Comparison of ENCODE assay signal across 10 cellular contexts in genomic region chr21:16308269-16308668, GRCh38.
DNase-seq lines count a peak whose midpoint lies in the region; ATAC-seq and TF ChIP-seq lines count a peak whose summit lies in the region.
"Had no signal": no experiment of that assay in that cellular context is flagged by ENCODE, and none has a peak within 500 bp of the region (broad histone marks: within the 10 kb centered on the region; RNA-seq: fewer than 3 reads in every experiment).

No MANE protein-coding gene starts in this region.

- no peak overlapping the region for H3K4me3 Mint-ChIP-seq in CD8-positive, alpha-beta memory T cell
- no peak overlapping the region for H3K4me3 Mint-ChIP-seq in immature natural killer cell
- no peak overlapping the region for H3K4me3 Mint-ChIP-seq in effector memory CD8-positive, alpha-beta T cell

- H3K36me3 Mint-ChIP-seq in CD8-positive, alpha-beta memory T cell: no peaks in the 10 kb centered on the region
- H3K36me3 Mint-ChIP-seq in immature natural killer cell: no peaks in the 10 kb centered on the region
- H3K36me3 Mint-ChIP-seq in effector memory CD8-positive, alpha-beta T cell (ENCODE audit: insufficient read depth): no peaks in the 10 kb centered on the region

- no peak for TF ChIP-seq EP300 in sigmoid colon (IDR thresholded peaks at IDR 0.05)

- no peak for TF ChIP-seq CTCF in sigmoid colon (IDR thresholded peaks at IDR 0.05)

- TF ChIP-seq POLR2A in sigmoid colon (IDR thresholded peaks at IDR 0.05): no peak

- peaks cover 0 to 2% (median 0%) of the 10 kb centered on the region in 5 donors for H3K9me3 Mint-ChIP-seq in CD8-positive, alpha-beta memory T cell
- H3K9me3 Mint-ChIP-seq in immature natural killer cell: peaks cover 0 to 13% (median 7%) of the 10 kb centered on the region in 6 donors
- peaks cover 0 to 5% of the 10 kb centered on the region in 2 donors for H3K9me3 Mint-ChIP-seq in effector memory CD8-positive, alpha-beta T cell

- H3K4me1 ChIP-seq in sigmoid colon: peaks cover 0 to 3% (median 0%) of the 10 kb centered on the region in 4 donors
- H3K4me1 ChIP-seq in CD8-positive, alpha-beta memory T cell (ENCODE audit: insufficient read depth, low read length): no peaks in the 10 kb centered on the region
- H3K4me1 ChIP-seq: SJSA1 had no signal

- no peak overlapping the region for H3K27ac Mint-ChIP-seq in CD8-positive, alpha-beta memory T cell
- no peak overlapping the region for H3K27ac Mint-ChIP-seq in immature natural killer cell
- no peak overlapping the region for H3K27ac Mint-ChIP-seq in effector memory CD8-positive, alpha-beta T cell

- no peak for DNase-seq in MG63
- DNase-seq in sigmoid colon: no peak
- DNase-seq in CD8-positive, alpha-beta memory T cell: no peak
- no peak for DNase-seq in immature natural killer cell
- no peak for DNase-seq in NCI-H748 treated with DMSO at 0.1 percent for 48 hours (lab: John Stamatoyannopoulos, UW)
- no peak for DNase-seq in effector memory CD8-positive, alpha-beta T cell
- DNase-seq: effector memory CD4-positive, alpha-beta T cell had no signal

- 10 to 37% methylated on average over 1 of the region's 1 CpG for WGBS in sigmoid colon, 2 donors

- CTCF ChIA-PET in CD8-positive, alpha-beta memory T cell (lab: Charles Lee): no interaction called here

- H3K27me3 ChIP-seq in MG63 (no peaks in the 10 kb centered on the region), sigmoid colon (no peaks in the 10 kb centered on the region)
- H3K27me3 ChIP-seq in CD8-positive, alpha-beta memory T cell (ENCODE audit: insufficient read depth, low read length, poor library complexity, severe bottlenecking): no peaks in the 10 kb centered on the region

- H3K27ac ChIP-seq in sigmoid colon: peak overlapping the region; percentile 12 to 60 (median 50)
- no peak overlapping the region for H3K27ac ChIP-seq in CD8-positive, alpha-beta memory T cell (ENCODE audit: low read depth, low read length)
- H3K27ac ChIP-seq: SJSA1 had no signal

- H3K4me3 ChIP-seq in MG63 (peak overlapping the region; percentile 39), sigmoid colon (peak overlapping the region in 3 of 4 donors; percentile 0 to 32 (median 28))
- no peak overlapping the region for H3K4me3 ChIP-seq in CD8-positive, alpha-beta memory T cell (ENCODE audit: low read length)
- H3K4me3 ChIP-seq: SJSA1 had no signal

- H3K27me3 Mint-ChIP-seq in CD8-positive, alpha-beta memory T cell: no peaks in the 10 kb centered on the region
- no peaks in the 10 kb centered on the region for H3K27me3 Mint-ChIP-seq in immature natural killer cell (ENCODE audit: low read depth in 3 of 3)
- no peaks in the 10 kb centered on the region for H3K27me3 Mint-ChIP-seq in effector memory CD8-positive, alpha-beta T cell

- POLR2A ChIA-PET in CD8-positive, alpha-beta memory T cell (lab: Charles Lee): no interaction called here

- intact Hi-C loops in sigmoid colon (cut with DNase I): loop anchor here (10.0 kb wide), 1 partner anchor 113 kb away; no protein-coding TSS in a partner anchor

- peaks cover 7% of the 10 kb centered on the region for H3K36me3 ChIP-seq in MG63
- H3K36me3 ChIP-seq in sigmoid colon: no peaks in the 10 kb centered on the region
- H3K36me3 ChIP-seq in CD8-positive, alpha-beta memory T cell (ENCODE audit: insufficient read depth, low read length): no peaks in the 10 kb centered on the region
- H3K36me3 ChIP-seq: SJSA1 had no signal

- ATAC-seq in GM18870 (IDR thresholded peaks at IDR 0.05; ENCODE audit: unreplicated experiment) (peak; percentile 98), esophagus mucosa (peak; percentile 82)
- no peak for ATAC-seq in effector memory CD8-positive, alpha-beta T cell (replicated peaks)

- no peaks in the 10 kb centered on the region for H3K4me1 Mint-ChIP-seq in CD8-positive, alpha-beta memory T cell
- H3K4me1 Mint-ChIP-seq in immature natural killer cell: no peaks in the 10 kb centered on the region
- H3K4me1 Mint-ChIP-seq in effector memory CD8-positive, alpha-beta T cell (ENCODE audit: low read depth in 2 of 2): no peaks in the 10 kb centered on the region

- H3K9me3 ChIP-seq in MG63 (no peaks in the 10 kb centered on the region), sigmoid colon (no peaks in the 10 kb centered on the region)
- no peaks in the 10 kb centered on the region for H3K9me3 ChIP-seq in CD8-positive, alpha-beta memory T cell (ENCODE audit: low read length)
- H3K9me3 ChIP-seq: SJSA1 had no signal
